Comparison of ENCODE assay signal across 8 cellular contexts in genomic region chr5:176609724-176610429, GRCh38. TPM values are rescaled to one million over a fixed set of nuclear protein-coding genes. Genes with fewer than 3 reads are reported as not detected.
A peak's percentile ranks its signal among the peaks of the same experiment; 100 is the strongest.
DNase-seq lines count a peak whose midpoint lies in the region; ATAC-seq, FAIRE-seq and TF ChIP-seq lines count a peak whose summit lies in the region.

Gene GPRIN1, minus strand, starts transcription at chr5:176610156. Its CDS starts 10,322 bp downstream, at chr5:176599834.

- peaks cover 0 to 3% of the 10 kb centered on the region in 2 donors for H3K4me1 ChIP-seq in kidney (ENCODE audit: control insufficient read depth in 1 of 2, insufficient read depth in 1 of 2, low read depth in 1 of 2, low read length in 2 of 2)

- in situ Hi-C loops in Caki2 (cut with HindIII; ENCODE audit: low pct_unique_long_range_greater_than_20kb, low sequenced_read_pairs): no loop called here

- H3K4me3 ChIP-seq in kidney (ENCODE audit: low read length in 2 of 2): no peak within 1 kb of the TSS

- intact Hi-C loops in posterior cingulate gyrus (cut with DNase I): no loop called here
- intact Hi-C loops in kidney (cut with DNase I): no loop called here

- H3K9ac ChIP-seq in kidney (ENCODE audit: low read length in 2 of 2): no peak within 1 kb of the TSS

- H3K9me3 ChIP-seq in kidney (ENCODE audit: control insufficient read depth in 1 of 2, low read length in 2 of 2): no peaks in the 10 kb centered on the region

- no peak for TF ChIP-seq CTCF in kidney (IDR thresholded peaks at IDR 0.05; ENCODE audit: borderline replicate concordance, extremely low read depth, insufficient read depth)

- H3K36me3 ChIP-seq in kidney (ENCODE audit: control insufficient read depth in 1 of 2, insufficient read depth in 2 of 2, low read length in 2 of 2): no peaks in the 10 kb centered on the region

- DNase-seq in Caki2 (ENCODE audit: low read depth): peak; percentile 76
- DNase-seq in RCC 7860 (ENCODE audit: low spot score): peak; percentile 20
- DNase-seq in activated gamma-delta T cell (lab: John Stamatoyannopoulos, UW): peak; percentile 38
- peak; percentile 81 for DNase-seq in glomerular visceral epithelial cell (ENCODE audit: extremely low spot score)
- DNase-seq in posterior cingulate gyrus: peak in 6 of 10 donors; percentile 51 to 96 (median 80)
- DNase-seq in kidney: no peak

- no peak within 1 kb of the TSS for H3K27ac ChIP-seq in kidney (ENCODE audit: low read depth in 2 of 2, low read length in 2 of 2)

- ATAC-seq in GM19438 (IDR thresholded peaks at IDR 0.05; ENCODE audit: low read depth, unreplicated experiment) (peak; percentile 65), HG03520 (IDR thresholded peaks at IDR 0.05; ENCODE audit: unreplicated experiment) (peak; percentile 60)

- FAIRE-seq in RCC 7860 (lab: Jason Lieb, UNC) (no peak), kidney (lab: Jason Lieb, UNC) (no peak)

RNA-seq across cellular contexts. Expression of gene GPRIN1, which starts in this region (rescaled TPM):
- total RNA-seq in Caki2 (2014; rRNA removed; shearing (Covaris generic); ENCODE audit: low replicate concordance): 30.1 and 36.8 TPM in 2 replicates
- total RNA-seq in kidney: 1.3 TPM
- polyA plus RNA-seq in kidney (ENCODE audit: insufficient read depth, low read depth, low replicate concordance): 0.45 TPM

Comparison
In these comparisons a context has a peak if more than half of its experiments do, and no peak if none do; other contexts are left out.
1. RNA of gene GPRIN1 (total RNA-seq): 30.1 to 36.8 TPM in Caki2; 1.3 TPM in kidney (single experiment); every median in the first group is over 10 times any median in the second.